19 cellular contexts compared by ENCODE assay signal in genomic region chr14:52051251-52051650, GRCh38. TPM values are rescaled to one million over a fixed set of nuclear protein-coding genes. Genes with fewer than 3 reads are reported as not detected.
DNase-seq lines count a peak whose midpoint lies in the region; ATAC-seq, FAIRE-seq and TF ChIP-seq lines count a peak whose summit lies in the region.
"Had no signal": no experiment of that assay in that cellular context is flagged by ENCODE, and none has a peak within 500 bp of the region (broad histone marks: within the 10 kb centered on the region; RNA-seq: fewer than 3 reads in every experiment).

No MANE protein-coding gene starts in this region.

- no peak for TF ChIP-seq CTCF in GM12865 (IDR thresholded peaks at IDR 0.05; ENCODE audit: insufficient read depth, low read depth, low read length, missing control alignments)
- TF ChIP-seq CTCF in GM12878 (IDR thresholded peaks at IDR 0.05 in 2 of 3, conservative IDR thresholded peaks at IDR 0.05 in 1 of 3; ENCODE audit: control insufficient read depth in 2 of 3, extremely low read depth in 1 of 3, insufficient read depth in 1 of 3, low read depth in 3 of 3, low read length in 3 of 3), result no peak
- TF ChIP-seq CTCF in left ventricle myocardium inferior (IDR thresholded peaks at IDR 0.05; ENCODE audit: borderline replicate concordance), result no peak
- no peak for TF ChIP-seq CTCF in PC-3 (conservative IDR thresholded peaks at IDR 0.05; ENCODE audit: low read depth, low read length)

- no peak overlapping the region for H3K4me2 ChIP-seq in GM12878 (ENCODE audit: control insufficient read depth, insufficient read depth)
- H3K4me2 ChIP-seq in PC-3 (ENCODE audit: low read length), result no peak overlapping the region

- in situ Hi-C loops in GM12878 (cut with MboI), result no loop called here

- WGBS in GM12878 (ENCODE audit: insufficient coverage, insufficient replicate concordance, low lambda C conversion rate, missing lambda C conversion rate), result 63% methylated on average over 3 of the region's 3 CpGs

- RAD21 ChIA-PET in GM12878 (lab: Charles Lee; ENCODE audit: unreplicated experiment), result no interaction called here

- no peaks in the 10 kb centered on the region for H4K20me1 ChIP-seq in GM12878 (ENCODE audit: control insufficient read depth, insufficient read depth)
- H4K20me1 ChIP-seq in PC-3 (ENCODE audit: low read length), result no peaks in the 10 kb centered on the region

- H3F3A ChIP-seq in PC-3 (ENCODE audit: low read length, unreplicated experiment), result no peaks in the 10 kb centered on the region

- BruUV-seq in GM12878 (replicated peaks; lab: Mats Ljungman, UMichigan) (no TSS peak), PC-3 (replicated peaks; lab: Mats Ljungman, UMichigan) (no TSS peak)

- no peaks in the 10 kb centered on the region for H3K9me3 ChIP-seq in GM12878 (replicated peaks; ENCODE audit: control insufficient read depth, insufficient read depth, low read length)
- no peaks in the 10 kb centered on the region for H3K9me3 ChIP-seq in left ventricle myocardium inferior (replicated peaks)
- H3K9me3 ChIP-seq in stomach smooth muscle (ENCODE audit: control insufficient read depth in 2 of 2, low read length in 2 of 2), result no peaks in the 10 kb centered on the region
- H3K9me3 ChIP-seq in PC-3 (ENCODE audit: low read length), result no peaks in the 10 kb centered on the region
- H3K9me3 ChIP-seq: psoas muscle, upper lobe of right lung had no signal

- H3K9me2 ChIP-seq in PC-3 (replicated peaks; ENCODE audit: low read length), result no peaks in the 10 kb centered on the region

- H3K36me3 ChIP-seq in GM12878 (ENCODE audit: control insufficient read depth in 2 of 2, insufficient read depth in 2 of 2, low read length in 1 of 2) (no peaks in the 10 kb centered on the region), left ventricle myocardium inferior (peaks cover 12% of the 10 kb centered on the region), stomach smooth muscle (ENCODE audit: control insufficient read depth in 2 of 2, insufficient read depth in 2 of 2, low read length in 2 of 2) (peaks cover 4 to 6% of the 10 kb centered on the region in 2 donors), PC-3 (ENCODE audit: low read depth, low read length) (no peaks in the 10 kb centered on the region)
- H3K36me3 ChIP-seq: upper lobe of right lung had no signal

- no peak for TF ChIP-seq EP300 in GM12878 (IDR thresholded peaks at IDR 0.05; ENCODE audit: borderline replicate concordance in 1 of 2, control insufficient read depth in 1 of 2, low read depth in 2 of 2, low read length in 2 of 2)

- H3K79me2 ChIP-seq in GM12878 (ENCODE audit: control insufficient read depth, insufficient read depth, low read length) (no peaks in the 10 kb centered on the region), PC-3 (ENCODE audit: low read length) (no peaks in the 10 kb centered on the region)

- H3K4me3 ChIP-seq in GM12865 (ENCODE audit: low read depth, low read length), result no peak overlapping the region
- no peak overlapping the region for H3K4me3 ChIP-seq in GM12878
- H3K4me3 ChIP-seq in left ventricle myocardium inferior, result peak overlapping the region; percentile 40
- peak overlapping the region in 1 of 2 donors; percentile 59 for H3K4me3 ChIP-seq in stomach smooth muscle (ENCODE audit: low read length in 2 of 2)
- no peak overlapping the region for H3K4me3 ChIP-seq in PC-3 (ENCODE audit: low read length)
- H3K4me3 ChIP-seq: K562, psoas muscle, upper lobe of right lung had no signal

- no peak overlapping the region for H3K9ac ChIP-seq in GM12878 (ENCODE audit: control insufficient read depth, insufficient read depth, low read length)
- H3K9ac ChIP-seq in stomach smooth muscle (ENCODE audit: low read length in 2 of 2), result peak overlapping the region in 1 of 2 donors; percentile 29
- H3K9ac ChIP-seq in PC-3 (ENCODE audit: low read length), result no peak overlapping the region

- POLR2A ChIA-PET in GM12878 (lab: Charles Lee) (no interaction called here), PC-3 (lab: Charles Lee; ENCODE audit: unreplicated experiment) (interaction anchor here (1.0 kb wide), 1 partner anchor 30 kb away, joined by 3 read pairs; no protein-coding TSS in a partner anchor)

- DNase-seq in GM12865 (ENCODE audit: low read depth) (peak; percentile 7), GM12878 (ENCODE audit: low read depth, low spot score) (no peak), left ventricle myocardium inferior (no peak), PC-3 (no peak)
- DNase-seq in stimulated activated naive CD4-positive, alpha-beta T cell (lab: John Stamatoyannopoulos, UW), result no peak
- DNase-seq: activated CD4-positive, alpha-beta T cell treated with anti-CD3 and anti-CD28 coated beads, Interleukin-2, amount 10 ng/mL, durations not matched to agents 7 days and 5 days; activated CD8-positive, alpha-beta memory T cell treated with anti-CD3 and anti-CD28 coated beads, Interleukin-2, amount 50 U/mL, for 48 hours; activated naive CD4-positive, alpha-beta T cell treated with Interleukin-2 at 50 U/mL for 16 hours; AML-193; cortex of kidney; NCI-H2029; psoas muscle; T-cell; upper lobe of right lung had no signal

- H3K4me1 ChIP-seq in GM12878 (ENCODE audit: control insufficient read depth, insufficient read depth, low read length), result no peaks in the 10 kb centered on the region
- H3K4me1 ChIP-seq in left ventricle myocardium inferior, result peaks cover 96% of the 10 kb centered on the region
- H3K4me1 ChIP-seq in stomach smooth muscle (ENCODE audit: control insufficient read depth, insufficient read depth, low read length), result peaks cover 77% of the 10 kb centered on the region
- H3K4me1 ChIP-seq in PC-3 (ENCODE audit: insufficient read depth, low read length), result peaks cover 18% of the 10 kb centered on the region

- peak; percentile 41 for ATAC-seq in GM12878
- no peak for ATAC-seq in HG03025 (IDR thresholded peaks at IDR 0.05; ENCODE audit: low FRiP score, unreplicated experiment)
- no peak for ATAC-seq in PC-3
- ATAC-seq: K562; natural killer cell treated with Interleukin-12 subunit alpha and Interleukin-12 subunit beta and Interleukin-15 and Interleukin-18, amount 100 ng/mL, for 72 hours; psoas muscle; stimulated activated effector memory CD8-positive, alpha-beta T cell treated with anti-CD3 and anti-CD28 coated beads, Interleukin-12 subunit alpha, Interleukin-12 subunit beta, amount 100 ng/mL, for 72 hours; T-cell; upper lobe of right lung had no signal

- no peak for FAIRE-seq in GM12878 (lab: Jason Lieb, UNC)
- FAIRE-seq: K562 had no signal

- CTCF ChIA-PET in GM12878 (lab: Yijun Ruan, JAX) (interaction anchor here (0.8 kb wide), 1 partner anchor 80 kb away, joined by 3 read pairs; no protein-coding TSS in a partner anchor), PC-3 (lab: Charles Lee) (interaction anchor here (0.6 kb wide), 1 partner anchor 80 kb away, joined by 3 read pairs; no protein-coding TSS in a partner anchor)

- TF ChIP-seq RAD21 in GM12878 (IDR thresholded peaks at IDR 0.05; ENCODE audit: insufficient read depth, low read depth, low read length), result no peak

- intact Hi-C loops in GM12878 (cut with micrococcal nuclease; ENCODE audit: unreplicated experiment) (no loop called here), left ventricle myocardium inferior (cut with micrococcal nuclease) (no loop called here), PC-3 (cut with micrococcal nuclease) (no loop called here)

- no peak for TF ChIP-seq POLR2A in GM12878 (IDR thresholded peaks at IDR 0.05; ENCODE audit: low read depth, low read length)

- H2AFZ ChIP-seq in GM12878 (ENCODE audit: control insufficient read depth, low read depth, low read length), result no peak overlapping the region
- no peak overlapping the region for H2AFZ ChIP-seq in PC-3 (ENCODE audit: low read length)

- SMC1A ChIA-PET in GM12878 (lab: Charles Lee; ENCODE audit: uncharacterized antibody, unreplicated experiment), result interaction anchor here (1.5 kb wide), 1 partner anchor 12 kb away, joined by 4 read pairs; no protein-coding TSS in a partner anchor

- peaks cover 0 to 1% of the 10 kb centered on the region in 2 experiments; a peak in 1 of 4 replicates for H3K27me3 ChIP-seq in GM12878 (replicated peaks in 1 of 2; ENCODE audit: control insufficient read depth in 2 of 2, insufficient read depth in 2 of 2, low read length in 1 of 2)
- H3K27me3 ChIP-seq in left ventricle myocardium inferior (ENCODE audit: low read depth), result no peaks in the 10 kb centered on the region
- no peaks in the 10 kb centered on the region for H3K27me3 ChIP-seq in stomach smooth muscle (ENCODE audit: control insufficient read depth in 1 of 2, insufficient read depth in 2 of 2, low read length in 2 of 2)
- H3K27me3 ChIP-seq in PC-3 (ENCODE audit: low read length), result no peaks in the 10 kb centered on the region
- H3K27me3 ChIP-seq: upper lobe of right lung had no signal

- H3K27ac ChIP-seq in GM12878 (ENCODE audit: control insufficient read depth, insufficient read depth), result no peak overlapping the region
- peak overlapping the region; percentile 86 for H3K27ac ChIP-seq in left ventricle myocardium inferior (replicated peaks)
- peak overlapping the region; percentile 77 for H3K27ac ChIP-seq in stomach smooth muscle (ENCODE audit: low read length)
- no peak overlapping the region for H3K27ac ChIP-seq in PC-3 (ENCODE audit: low read length)
- H3K27ac ChIP-seq: psoas muscle had no signal

TF ChIP-seq in GM12878, 131 proteins besides CTCF, POLR2A, EP300 and RAD21:
- TF ChIP-seq TBL1XR1 (IDR thresholded peaks at IDR 0.05; ENCODE audit: low read depth, low read length), result no peak
- 0 out of 2 replicates have a peak, but pooled peaks have one; percentile 35 for TF ChIP-seq NR2F1 (conservative IDR thresholded peaks at IDR 0.05)

RNA-seq across cellular contexts. Expression of gene NID2, which starts 17.6 kb away (rescaled TPM):
- total RNA-seq in GM12878 (2013; cell fraction: nucleolus; rRNA removed), result not detected in 2 replicates
- total RNA-seq in GM12878 (2014; rRNA removed), result not detected in 2 replicates
- total RNA-seq in GM12878 (2014; rRNA removed; fragmentation: Illumina TruSeq; extraction: Trizol), result not detected in 2 replicates
- 0.23 and 0.27 TPM in 2 replicates for total RNA-seq in GM12878 (2021)
- not detected for polyA plus RNA-seq in GM12878 (2011; ENCODE audit: low read depth)
- polyA plus RNA-seq in GM12878 (2011; rRNA removed), result 0.46 and 0.49 TPM in 2 replicates
- polyA plus RNA-seq in GM12878 (2011; cell fraction: cytosol; rRNA removed), result 0.25 and 0.43 TPM in 2 replicates
- polyA plus RNA-seq in GM12878 (2011; cell fraction: nucleus; rRNA removed), result 2.1 and 2.5 TPM in 2 replicates
- polyA plus RNA-seq in GM12878 (2012), result 0.15 TPM in 1 of 2 replicates, not detected in the other
- polyA plus RNA-seq in GM12878 (2014; fragmentation: Illumina TruSeq; extraction: Trizol), result not detected in 2 replicates
- under 1 TPM; 0.11 to 0.16 TPM for polyA plus RNA-seq in GM12878 (2014; fragmentation: Nextera tagmentation; extraction: Ambion mirVana)
- 0.04 TPM in 1 of 2 replicates, not detected in the other for polyA plus RNA-seq in GM12878 (2014; rRNA removed)
- under 1 TPM; 0.40 to 0.43 TPM for polyA plus RNA-seq in GM12878 (2016; fragmentation: Nextera tagmentation; extraction: Ambion mirVana)
- polyA minus RNA-seq in GM12878 (2011; rRNA and poly(A)+ RNA removed), result 1.4 and 1.5 TPM in 2 replicates
- not detected in 2 replicates for polyA minus RNA-seq in GM12878 (2011; cell fraction: cytosol; rRNA and poly(A)+ RNA removed)
- 0.85 and 1.6 TPM in 2 replicates for polyA minus RNA-seq in GM12878 (2011; cell fraction: nucleus; rRNA and poly(A)+ RNA removed)
- total RNA-seq in left ventricle myocardium inferior, result 35.2 TPM
- total RNA-seq in PC-3 (2014; rRNA removed), result 2.5 and 3.1 TPM in 2 replicates

Comparison
In these comparisons a context has a peak if more than half of its experiments do, and no peak if none do; other contexts are left out.
1. H3K27ac ChIP-seq: peak in left ventricle myocardium inferior (single experiment) and stomach smooth muscle (single experiment); none in GM12878 (single experiment) and PC-3 (single experiment).